Comparison of ENCODE assay signal across 29 cellular contexts in the genomic region with DNA sequence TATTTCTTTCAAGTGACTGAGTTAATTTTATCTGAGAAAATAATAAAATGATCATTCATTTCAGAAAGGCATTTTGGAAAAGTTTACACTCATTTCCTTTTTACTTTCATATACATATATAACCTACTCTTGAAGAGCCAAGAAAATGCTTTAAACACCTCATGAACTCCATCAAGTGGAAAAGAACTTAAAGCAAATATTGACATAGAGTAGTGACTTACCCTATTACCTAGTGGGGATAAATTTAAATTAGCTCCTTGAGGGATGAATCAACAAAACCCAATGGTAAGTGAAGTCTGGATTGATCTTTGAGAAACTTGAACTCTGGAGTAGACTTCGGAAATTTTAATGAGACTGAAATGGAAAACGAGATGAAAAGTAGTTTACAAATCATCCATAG.
"Had no signal": no experiment of that assay in that cellular context is flagged by ENCODE, and none has a peak within 500 bp of the region (broad histone marks: within the 10 kb centered on the region; RNA-seq: fewer than 3 reads in every experiment).

No MANE protein-coding gene starts in this region.

- H3K4me1 Mint-ChIP-seq: T-cell had no signal

- H3K27ac Mint-ChIP-seq: T-cell had no signal

- DNase-seq: Kasumi-1, KG1, MG63, NCI-H1048, NCI-H1092 treated with DMSO at 0.1 percent for 48 hours, NCI-H1105 treated with DMSO at 0.1 percent for 48 hours, NCI-H1417, NCI-H1436 treated with DMSO at 0.1 percent for 48 hours, NCI-H1694 treated with DMSO at 0.1 percent for 48 hours, NCI-H187 treated with DMSO at 0.1 percent for 48 hours, NCI-H2029, NCI-H2081, NCI-H2171 treated with DMSO at 0.1 percent for 48 hours, NCI-H2227 treated with DMSO at 0.1 percent for 48 hours, NCI-H345, NCI-H446, NCI-H524, NCI-H526, NCI-H69, NCI-H748 treated with DMSO at 0.1 percent for 48 hours, NCI-H82, SHP77, SIG-M5, SJCRH30, T-cell had no signal

- ATAC-seq: K562, Panc1, Right ventricle myocardium inferior, SK-N-SH treated with all-trans-retinoic acid at 6 μM for 48 hours, T-cell had no signal

- H3K36me3 Mint-ChIP-seq: T-cell had no signal

- H3K9me3 Mint-ChIP-seq: T-cell had no signal

- H3K27me3 Mint-ChIP-seq: T-cell had no signal

- H3K4me3 Mint-ChIP-seq: T-cell had no signal
